Comparison of ENCODE assay signal across 28 cellular contexts in genomic region chr14:32255855-32256254, GRCh38. TPM values are rescaled to one million over a fixed set of nuclear protein-coding genes. Genes with fewer than 3 reads are reported as not detected.
A peak's percentile ranks its signal among the peaks of the same experiment; 100 is the strongest.
DNase-seq lines count a peak whose midpoint lies in the region; ATAC-seq and TF ChIP-seq lines count a peak whose summit lies in the region.
"Had no signal": no experiment of that assay in that cellular context is flagged by ENCODE, and none has a peak within 500 bp of the region (broad histone marks: within the 10 kb centered on the region; RNA-seq: fewer than 3 reads in every experiment).

No MANE protein-coding gene starts in this region.

- H3K4me1 Mint-ChIP-seq in mesothelial cell of epicardium = peaks cover 32% of the 10 kb centered on the region
- H3K4me1 Mint-ChIP-seq: central memory CD8-positive, alpha-beta T cell; memory B cell; naive B cell had no signal

- peak overlapping the region; percentile 80 for H3K27ac Mint-ChIP-seq in mesothelial cell of epicardium
- H3K27ac Mint-ChIP-seq: activated CD4-positive, alpha-beta T cell treated with anti-CD3 and anti-CD28 coated beads for 36 hours; activated T-cell treated with anti-CD3 and anti-CD28 coated beads, Interleukin-2, amount 50 U/mL, for 24 hours; memory B cell; naive B cell; T-cell had no signal

- H3K4me3 ChIP-seq in ACC112 (ENCODE audit: low read depth, low read length) = no peak overlapping the region
- H3K4me3 ChIP-seq in dorsolateral prefrontal cortex = no peak overlapping the region
- H3K4me3 ChIP-seq in skeletal muscle satellite cell (ENCODE audit: low read length) = no peak overlapping the region
- no peak overlapping the region for H3K4me3 ChIP-seq in WERI-Rb-1 (ENCODE audit: low read depth, low read length)
- H3K4me3 ChIP-seq: GM23338, prostate gland, upper lobe of right lung had no signal

- DNase-seq in dorsolateral prefrontal cortex (no peak), mesothelial cell of epicardium (ENCODE audit: low spot score in 2 of 2, unreplicated experiment in 2 of 2) (no peak), kidney glomerular epithelial cell (lab: John Stamatoyannopoulos, UW) (no peak), WERI-Rb-1 (no peak), posterior vena cava (ENCODE audit: low spot score) (no peak)
- DNase-seq: activated CD4-positive, alpha-beta T cell treated with anti-CD3 and anti-CD28 coated beads for 36 hours; activated CD8-positive, alpha-beta memory T cell treated with anti-CD3 and anti-CD28 coated beads for 24 hours; activated naive CD4-positive, alpha-beta T cell treated with Interleukin-2 at 50 U/mL for 16 hours; activated T-cell treated with anti-CD3 and anti-CD28 coated beads, Interleukin-2, amount 50 U/mL, for 24 hours; effector CD4-positive, alpha-beta T cell; naive B cell; NCI-H2029; NCI-H345; NCI-H774; OCI-M1; stimulated activated CD4-positive, alpha-beta T cell treated with anti-CD3 and anti-CD28 coated beads, Interleukin-2, amount 100 ng/mL, for 48 hours; stimulated activated naive CD4-positive, alpha-beta T cell; T-cell; upper lobe of right lung had no signal

- H3K27me3 ChIP-seq in ACC112 (ENCODE audit: insufficient read depth, low read length) (no peaks in the 10 kb centered on the region), dorsolateral prefrontal cortex (no peaks in the 10 kb centered on the region), skeletal muscle satellite cell (ENCODE audit: control insufficient read depth, insufficient read depth, low read length) (no peaks in the 10 kb centered on the region), WERI-Rb-1 (ENCODE audit: insufficient read depth, low read depth, severe bottlenecking) (no peaks in the 10 kb centered on the region)
- H3K27me3 ChIP-seq: upper lobe of right lung had no signal

- peak overlapping the region; percentile 47 for H2AFZ ChIP-seq in ACC112 (ENCODE audit: low read length, unreplicated experiment)

- H3K4me2 ChIP-seq in skeletal muscle satellite cell (ENCODE audit: low read length) = no peak overlapping the region
- H3K4me2 ChIP-seq: GM23338 had no signal

- no peaks in the 10 kb centered on the region for H3K27me3 Mint-ChIP-seq in mesothelial cell of epicardium (ENCODE audit: low read depth)
- H3K27me3 Mint-ChIP-seq: activated CD4-positive, alpha-beta T cell treated with anti-CD3 and anti-CD28 coated beads for 36 hours; activated T-cell treated with anti-CD3 and anti-CD28 coated beads, Interleukin-2, amount 50 U/mL, for 24 hours; memory B cell; T-cell had no signal

- TF ChIP-seq CTCF in dorsolateral prefrontal cortex (IDR thresholded peaks at IDR 0.05 in 54 of 56, conservative IDR thresholded peaks at IDR 0.05 in 2 of 56; ENCODE audit: low read depth in 1 of 56, partially characterized antibody in 56 of 56) (no peak), mesothelial cell of epicardium (IDR thresholded peaks at IDR 0.05; ENCODE audit: unreplicated experiment) (no peak), WERI-Rb-1 (IDR thresholded peaks at IDR 0.05; ENCODE audit: low read depth, low read length) (no peak)

- H3K9me3 Mint-ChIP-seq in mesothelial cell of epicardium = no peaks in the 10 kb centered on the region
- H3K9me3 Mint-ChIP-seq: activated T-cell treated with anti-CD3 and anti-CD28 coated beads, Interleukin-2, amount 50 U/mL, for 24 hours; central memory CD8-positive, alpha-beta T cell; GM23338; memory B cell; naive B cell; T-cell had no signal

- H3K36me3 Mint-ChIP-seq in mesothelial cell of epicardium = no peaks in the 10 kb centered on the region
- H3K36me3 Mint-ChIP-seq: memory B cell, naive B cell, T-cell had no signal

- H3K9ac ChIP-seq in skeletal muscle satellite cell (ENCODE audit: low read depth, low read length) = peak overlapping the region; percentile 48

- no peaks in the 10 kb centered on the region for H3K79me2 ChIP-seq in ACC112 (ENCODE audit: control insufficient read depth, insufficient read depth, low read length, unreplicated experiment)

- intact Hi-C loops in dorsolateral prefrontal cortex (cut with DNase I) (loop anchor here (5.0 to 10.0 kb wide), 7 partner anchors 109 to 744 kb away; no protein-coding TSS in a partner anchor), posterior vena cava (cut with DNase I) (loop anchor here (10.0 kb wide), 3 partner anchors 321 to 861 kb away; no protein-coding TSS in a partner anchor)

- H3K9me3 ChIP-seq in skeletal muscle satellite cell (replicated peaks; ENCODE audit: low read length) (no peaks in the 10 kb centered on the region), WERI-Rb-1 (ENCODE audit: severe bottlenecking) (no peaks in the 10 kb centered on the region)
- H3K9me3 ChIP-seq: prostate gland, upper lobe of right lung had no signal

- ATAC-seq in GM21723 (IDR thresholded peaks at IDR 0.05; ENCODE audit: unreplicated experiment) = no peak
- ATAC-seq: activated CD4-positive, alpha-beta T cell treated with anti-CD3 and anti-CD28 coated beads for 36 hours had no signal

- H3K27ac ChIP-seq in ACC112 (ENCODE audit: low read depth, low read length) = no peak overlapping the region
- peak overlapping the region in 47 of 59 donors; percentile 2 to 88 (median 79) for H3K27ac ChIP-seq in dorsolateral prefrontal cortex
- no peak overlapping the region for H3K27ac ChIP-seq in WERI-Rb-1
- H3K27ac ChIP-seq: upper lobe of right lung had no signal

- H3K4me3 Mint-ChIP-seq in mesothelial cell of epicardium = no peak overlapping the region
- H3K4me3 Mint-ChIP-seq: activated CD4-positive, alpha-beta T cell treated with anti-CD3 and anti-CD28 coated beads for 36 hours; activated T-cell treated with anti-CD3 and anti-CD28 coated beads, Interleukin-2, amount 50 U/mL, for 24 hours; central memory CD8-positive, alpha-beta T cell; GM23338; memory B cell; naive B cell; T-cell had no signal

- peaks cover 9% of the 10 kb centered on the region for H3K4me1 ChIP-seq in ACC112 (ENCODE audit: control insufficient read depth, insufficient read depth, low read length, unreplicated experiment)
- peaks cover 9% of the 10 kb centered on the region for H3K4me1 ChIP-seq in skeletal muscle satellite cell (ENCODE audit: control insufficient read depth, insufficient read depth, low read length)
- H3K4me1 ChIP-seq: prostate gland had no signal

- H3K36me3 ChIP-seq in ACC112 (ENCODE audit: insufficient read depth, low read length) (no peaks in the 10 kb centered on the region), skeletal muscle satellite cell (ENCODE audit: insufficient read depth, low read length) (no peaks in the 10 kb centered on the region), WERI-Rb-1 (no peaks in the 10 kb centered on the region)
- H3K36me3 ChIP-seq: prostate gland, upper lobe of right lung had no signal

RNA-seq across cellular contexts. Expression of gene RNU6-8, which starts 52.8 kb away (rescaled TPM):
- total RNA-seq in dorsolateral prefrontal cortex (not detected), mesothelial cell of epicardium (not detected in 3 replicates), posterior vena cava (not detected)
- total RNA-seq in skeletal muscle satellite cell (2012; rRNA removed) = not detected in 2 replicates
- total RNA-seq: activated CD4-positive, alpha-beta T cell treated with anti-CD3 and anti-CD28 coated beads for 36 hours; frontal cortex; GM23338; kidney epithelial cell; prostate gland; T-cell; upper lobe of right lung had no signal

RNA-seq across cellular contexts. Expression of gene RNU6-7, which starts 54.0 kb away (rescaled TPM):
- not detected for total RNA-seq in dorsolateral prefrontal cortex
- total RNA-seq in mesothelial cell of epicardium = not detected in 3 replicates
- total RNA-seq in skeletal muscle satellite cell (2012; rRNA removed) = not detected in 2 replicates
- total RNA-seq in posterior vena cava = not detected
- total RNA-seq: activated CD4-positive, alpha-beta T cell treated with anti-CD3 and anti-CD28 coated beads for 36 hours; frontal cortex; GM23338; kidney epithelial cell; prostate gland; T-cell; upper lobe of right lung had no signal

Comparison
In these comparisons a context has a peak if more than half of its experiments do, and no peak if none do; other contexts are left out.
1. H3K27ac ChIP-seq: peak in dorsolateral prefrontal cortex (47 of 59); none in ACC112 (single experiment) and WERI-Rb-1 (single experiment).